8 cellular contexts compared by ENCODE assay signal in genomic region chr1:172390620-172391491, GRCh38. TPM values are rescaled to one million over a fixed set of nuclear protein-coding genes. Genes with fewer than 3 reads are reported as not detected.
A peak's percentile ranks its signal among the peaks of the same experiment; 100 is the strongest.
DNase-seq lines count a peak whose midpoint lies in the region; ATAC-seq and FAIRE-seq lines count a peak whose summit lies in the region.

No MANE protein-coding gene starts in this region.

- 70 to 88% methylated on average over 7 to 8 of the region's 9 CpGs for WGBS in mesodermal cell (ENCODE audit: insufficient coverage in 2 of 2), 2 experiments
- 68 to 84% (median 78%) methylated on average over 9 of the region's 9 CpGs for WGBS in small intestine, 3 donors

- H3K36me3 ChIP-seq in mesodermal cell (ENCODE audit: control insufficient read depth, insufficient read depth, low read length) = peaks cover 5% of the 10 kb centered on the region
- no peaks in the 10 kb centered on the region for H3K36me3 ChIP-seq in small intestine (ENCODE audit: control insufficient read depth in 2 of 2, insufficient read depth in 2 of 2, low read length in 2 of 2)

- no peaks in the 10 kb centered on the region for H3K9me3 ChIP-seq in mesodermal cell (ENCODE audit: control insufficient read depth, low read length)
- H3K9me3 ChIP-seq in small intestine (ENCODE audit: control insufficient read depth, low read depth) = no peaks in the 10 kb centered on the region

- ATAC-seq in GM18511 (IDR thresholded peaks at IDR 0.05; ENCODE audit: unreplicated experiment) (peak; percentile 78), HG02759 (IDR thresholded peaks at IDR 0.05; ENCODE audit: unreplicated experiment) (peak; percentile 78), left lobe of liver (no peak)

- DNase-seq in small intestine (no peak), cerebellum (ENCODE audit: low spot score) (no peak), left lobe of liver (ENCODE audit: low spot score) (no peak), HK-2 (ENCODE audit: unreplicated experiment) (no peak)

- peak overlapping the region; percentile 39 for H3K27ac ChIP-seq in angular gyrus (ENCODE audit: low read depth, low read length)
- peak overlapping the region; percentile 52 for H3K27ac ChIP-seq in mesodermal cell (ENCODE audit: low read depth, low read length, severe bottlenecking)
- peak overlapping the region in 1 of 2 donors; percentile 29 for H3K27ac ChIP-seq in small intestine (ENCODE audit: low read depth in 1 of 2, low read length in 1 of 2)

- no peak for FAIRE-seq in small intestine (lab: Jason Lieb, UNC)

- no peaks in the 10 kb centered on the region for H3K27me3 ChIP-seq in small intestine (ENCODE audit: control insufficient read depth in 2 of 2, insufficient read depth in 2 of 2, low read length in 2 of 2)

- H3K4me3 ChIP-seq in mesodermal cell (ENCODE audit: extremely low read depth, insufficient read depth, low read length, poor library complexity, severe bottlenecking) (no peak overlapping the region), small intestine (ENCODE audit: low read depth in 1 of 2, low read length in 2 of 2) (no peak overlapping the region)

- H3K4me1 ChIP-seq in mesodermal cell (ENCODE audit: control insufficient read depth, insufficient read depth, low read length, poor library complexity, severe bottlenecking) (peaks cover 22% of the 10 kb centered on the region), small intestine (ENCODE audit: control insufficient read depth in 2 of 2, insufficient read depth in 1 of 2, low read depth in 1 of 2, low read length in 1 of 2) (peaks cover 0 to 3% of the 10 kb centered on the region in 2 donors)

RNA-seq across cellular contexts. Expression of gene C1orf105, which starts 29.6 kb away (rescaled TPM):
- polyA plus RNA-seq in mesodermal cell (2013, experiment 1 of 2) = 0.48 TPM
- 1.2 TPM for polyA plus RNA-seq in mesodermal cell (2013, experiment 2 of 2)
- 1 to 10 TPM in 1 of 3 donors, under 1 TPM in 1, not detected in 1; 0.10 to 1.1 TPM for polyA plus RNA-seq in small intestine
- total RNA-seq in cerebellum = not detected
- not detected for total RNA-seq in left lobe of liver

RNA-seq across cellular contexts. Expression of gene PIGC, which starts 53.0 kb away (rescaled TPM):
- polyA plus RNA-seq in mesodermal cell (2013, experiment 1 of 2) = 32.2 TPM
- polyA plus RNA-seq in mesodermal cell (2013, experiment 2 of 2) = 33.8 TPM
- 10 to 100 TPM; 19.0 to 24.6 (median 22.2) TPM for polyA plus RNA-seq in small intestine
- 24.5 TPM for total RNA-seq in cerebellum
- total RNA-seq in left lobe of liver = 7.6 TPM
